In genomic region chr9:86700601-86701000, GRCh38 we compare ENCODE assay signal across 10 cellular contexts.
A peak's percentile ranks its signal among the peaks of the same experiment; 100 is the strongest.
DNase-seq lines count a peak whose midpoint lies in the region; ATAC-seq and TF ChIP-seq lines count a peak whose summit lies in the region.
"Had no signal": no experiment of that assay in that cellular context is flagged by ENCODE, and none has a peak within 500 bp of the region (broad histone marks: within the 10 kb centered on the region; RNA-seq: fewer than 3 reads in every experiment).

No MANE protein-coding gene starts in this region.

- H3K36me3 ChIP-seq in body of pancreas (replicated peaks in 1 of 2; ENCODE audit: insufficient read depth in 1 of 2, low read depth in 2 of 2) (no peaks in the 10 kb centered on the region), right atrium auricular region (no peaks in the 10 kb centered on the region), psoas muscle (ENCODE audit: insufficient read depth in 1 of 2, low read depth in 1 of 2) (no peaks in the 10 kb centered on the region), Peyer's patch (no peaks in the 10 kb centered on the region)

- TF ChIP-seq CTCF in body of pancreas (IDR thresholded peaks at IDR 0.05) (no peak), right atrium auricular region (IDR thresholded peaks at IDR 0.05) (no peak), psoas muscle (IDR thresholded peaks at IDR 0.05) (no peak), Peyer's patch (IDR thresholded peaks at IDR 0.05) (no peak)

- no peak overlapping the region for H3K27ac ChIP-seq in body of pancreas
- peak overlapping the region in 1 of 2 donors; percentile 57 for H3K27ac ChIP-seq in right atrium auricular region
- H3K27ac ChIP-seq in psoas muscle, result no peak overlapping the region
- no peak overlapping the region for H3K27ac ChIP-seq in Peyer's patch

- DNase-seq in GM03348 (ENCODE audit: low spot score) (peak; percentile 37), body of pancreas (peak; percentile 73 to 86 (median 78)), right atrium auricular region (ENCODE audit: low spot score) (peak; percentile 85), psoas muscle (peak; percentile 39 to 69), Peyer's patch (no peak), HT-29 (ENCODE audit: low spot score) (no peak)
- DNase-seq: GF-D8, NCI-H748 treated with DMSO at 0.1 percent for 48 hours had no signal

- peaks cover 21% of the 10 kb centered on the region for H3K4me1 ChIP-seq in body of pancreas
- peaks cover 0 to 30% of the 10 kb centered on the region in 2 donors for H3K4me1 ChIP-seq in right atrium auricular region
- H3K4me1 ChIP-seq in psoas muscle, result no peaks in the 10 kb centered on the region
- peaks cover 0 to 10% (median 0%) of the 10 kb centered on the region in 4 donors for H3K4me1 ChIP-seq in Peyer's patch

- H3K4me3 ChIP-seq in body of pancreas (no peak overlapping the region), right atrium auricular region (no peak overlapping the region), psoas muscle (no peak overlapping the region), Peyer's patch (no peak overlapping the region)

- TF ChIP-seq POLR2A in body of pancreas (IDR thresholded peaks at IDR 0.05), result no peak
- no peak for TF ChIP-seq POLR2A in Peyer's patch (IDR thresholded peaks at IDR 0.05)

- ATAC-seq in body of pancreas (peak; percentile 95), psoas muscle (peak in 1 of 4 donors; percentile 45), HG02852 (IDR thresholded peaks at IDR 0.05; ENCODE audit: unreplicated experiment) (no peak), HG02970 (IDR thresholded peaks at IDR 0.05; ENCODE audit: low FRiP score, unreplicated experiment) (no peak)

- no peaks in the 10 kb centered on the region for H3K9me3 ChIP-seq in body of pancreas
- H3K9me3 ChIP-seq in right atrium auricular region, result no peaks in the 10 kb centered on the region
- H3K9me3 ChIP-seq in psoas muscle, result no peaks in the 10 kb centered on the region
- H3K9me3 ChIP-seq in Peyer's patch, result no peaks in the 10 kb centered on the region

- WGBS in body of pancreas, 2 donors, result 8 to 10% methylated on average over 5 of the region's 5 CpGs
- WGBS in psoas muscle, 3 donors, result 1 to 10% (median 5%) methylated on average over 5 of the region's 5 CpGs

- intact Hi-C loops in body of pancreas (cut with DNase I), result no loop called here
- intact Hi-C loops in psoas muscle (cut with DNase I), result no loop called here

- H3K27me3 ChIP-seq in body of pancreas, result no peaks in the 10 kb centered on the region
- H3K27me3 ChIP-seq in right atrium auricular region, result no peaks in the 10 kb centered on the region
- H3K27me3 ChIP-seq in psoas muscle (ENCODE audit: insufficient read depth in 3 of 3, low read length in 2 of 3), result peaks cover 0 to 5% (median 0%) of the 10 kb centered on the region in 3 donors
- no peaks in the 10 kb centered on the region for H3K27me3 ChIP-seq in Peyer's patch

Comparison
In these comparisons a context has a peak if more than half of its experiments do, and no peak if none do; other contexts are left out.
1. DNase-seq: peak in GM03348 (single experiment), body of pancreas (4 of 4), right atrium auricular region (single experiment) and psoas muscle (2 of 2); none in Peyer's patch (0 of 3) and HT-29 (single experiment).